In genomic region chr11:28654191-28654590, GRCh38 we compare ENCODE assay signal across 19 cellular contexts.
"Had no signal": no experiment of that assay in that cellular context is flagged by ENCODE, and none has a peak within 500 bp of the region (broad histone marks: within the 10 kb centered on the region; RNA-seq: fewer than 3 reads in every experiment).

No MANE protein-coding gene starts in this region.

- H3K4me3 ChIP-seq: coronary artery, dorsolateral prefrontal cortex, esophagus muscularis mucosa, gastroesophageal sphincter, heart left ventricle, hepatocyte, left lung, lower lobe of right lung, mucosa of descending colon had no signal

- H3K36me3 Mint-ChIP-seq: mesothelial cell of epicardium, naive B cell had no signal

- H3K27me3 ChIP-seq: esophagus muscularis mucosa, foreskin keratinocyte, gastroesophageal sphincter, hepatocyte, left lung had no signal

- ATAC-seq: foreskin keratinocyte, gastroesophageal sphincter, heart left ventricle, left cardiac atrium, left lung, left ventricle myocardium superior, lower lobe of right lung, mucosa of descending colon had no signal

- DNase-seq: dermis blood vessel endothelial cell; dorsolateral prefrontal cortex; effector CD4-positive, alpha-beta T cell; effector memory CD4-positive, alpha-beta T cell; foreskin keratinocyte; heart left ventricle; hypothalamus; left cardiac atrium; left lung; left ventricle myocardium superior; lower lobe of right lung; mesenchymal stem cell; mucosa of descending colon; naive B cell had no signal

- H3K4me1 ChIP-seq: esophagus muscularis mucosa, gastroesophageal sphincter, heart left ventricle, left lung, lower lobe of right lung had no signal

- H3K9me3 ChIP-seq: esophagus muscularis mucosa, gastroesophageal sphincter, heart left ventricle, left lung, lower lobe of right lung, mucosa of descending colon had no signal

- H2AFZ ChIP-seq: hepatocyte had no signal

- H3K79me2 ChIP-seq: hepatocyte had no signal

- H3K27ac ChIP-seq: coronary artery, dorsolateral prefrontal cortex, esophagus muscularis mucosa, foreskin keratinocyte, gastroesophageal sphincter, heart left ventricle, hepatocyte, left lung, lower lobe of right lung had no signal

- H3K36me3 ChIP-seq: esophagus muscularis mucosa, gastroesophageal sphincter, heart left ventricle, left lung, lower lobe of right lung had no signal

- H3K4me1 Mint-ChIP-seq: naive B cell had no signal

- H3K4me2 ChIP-seq: hepatocyte had no signal

- H3K4me3 Mint-ChIP-seq: mesothelial cell of epicardium, naive B cell had no signal

- H3K27ac Mint-ChIP-seq: mesothelial cell of epicardium, naive B cell had no signal
